In genomic region chr22:26196657-26197056, GRCh38 we compare ENCODE assay signal across 26 cellular contexts. TPM values are rescaled to one million over a fixed set of nuclear protein-coding genes. Genes with fewer than 3 reads are reported as not detected.
"Had no signal": no experiment of that assay in that cellular context is flagged by ENCODE, and none has a peak within 500 bp of the region (broad histone marks: within the 10 kb centered on the region; RNA-seq: fewer than 3 reads in every experiment).

No MANE protein-coding gene starts in this region.

- H3K27ac ChIP-seq: esophagus squamous epithelium, heart right ventricle, lower lobe of right lung, neutrophil, parathyroid adenoma, right atrium auricular region, sigmoid colon, stomach, thyroid gland had no signal

- H3K79me2 ChIP-seq: parathyroid adenoma had no signal

- H3K9ac ChIP-seq: parathyroid adenoma had no signal

- ATAC-seq: effector memory CD8-positive, alpha-beta T cell; heart right ventricle; left ventricle myocardium superior; lower lobe of right lung; natural killer cell; stimulated activated effector memory CD8-positive, alpha-beta T cell treated with anti-CD3 and anti-CD28 coated beads, Interleukin-12 subunit alpha, Interleukin-12 subunit beta, amount 100 ng/mL, for 72 hours had no signal

- H2AFZ ChIP-seq: parathyroid adenoma had no signal

- DNase-seq: cortex of kidney; effector memory CD8-positive, alpha-beta T cell; erythroblast; esophagus squamous epithelium; foreskin melanocyte; glutamatergic neuron; heart right ventricle; hypothalamus; immature natural killer cell; left ventricle myocardium superior; lower lobe of right lung; natural killer cell; sigmoid colon; stimulated activated CD4-positive, alpha-beta T cell treated with anti-CD3 and anti-CD28 coated beads, Interleukin-2, amount 100 ng/mL, for 24 hours; stimulated activated CD4-positive, alpha-beta T cell treated with anti-CD3 and anti-CD28 coated beads, Interleukin-4, amount 100 ng/mL, for 24 hours; stimulated activated naive CD4-positive, alpha-beta T cell treated with Interleukin-2 at 50 U/mL for 16 hours; stomach; thyroid gland; trophoblast cell had no signal

- FAIRE-seq: endometrium, keratinocyte had no signal

- H3K9me3 ChIP-seq: esophagus squamous epithelium, heart right ventricle, lower lobe of right lung, neutrophil, right atrium auricular region, sigmoid colon, stomach, thyroid gland had no signal

- H3K27me3 ChIP-seq: neutrophil, right atrium auricular region, thyroid gland had no signal

- H3K4me1 ChIP-seq: esophagus squamous epithelium, heart right ventricle, lower lobe of right lung, parathyroid adenoma, right atrium auricular region, sigmoid colon, stomach, thyroid gland had no signal

- H3K4me3 ChIP-seq: esophagus squamous epithelium, heart right ventricle, lower lobe of right lung, right atrium auricular region, sigmoid colon, stomach, thyroid gland had no signal

- H3K36me3 ChIP-seq: esophagus squamous epithelium, heart right ventricle, lower lobe of right lung, neutrophil, right atrium auricular region, sigmoid colon, stomach, thyroid gland had no signal

RNA-seq across cellular contexts. Expression of gene SEZ6L, which starts 27.4 kb away (rescaled TPM):
- total RNA-seq: dermis microvascular lymphatic vessel endothelial cell had no signal
- polyA plus RNA-seq: keratinocyte had no signal
